ENCODE assay signal across 17 cellular contexts in genomic region chr6:15495375-15495901, GRCh38.
DNase-seq lines count a peak whose midpoint lies in the region; ATAC-seq, FAIRE-seq and TF ChIP-seq lines count a peak whose summit lies in the region.
"Had no signal": no experiment of that assay in that cellular context is flagged by ENCODE, and none has a peak within 500 bp of the region (broad histone marks: within the 10 kb centered on the region; RNA-seq: fewer than 3 reads in every experiment).

No MANE protein-coding gene starts in this region.

- H3K4me1 Mint-ChIP-seq in activated CD4-positive, alpha-beta T cell treated with anti-CD3 and anti-CD28 coated beads, Interleukin-2, amount 10 ng/mL, durations not matched to agents 24 days and 14 days, result peaks cover 29% of the 10 kb centered on the region
- peaks cover 16% of the 10 kb centered on the region for H3K4me1 Mint-ChIP-seq in astrocyte (ENCODE audit: low read depth, unreplicated experiment)

- peaks cover 78% of the 10 kb centered on the region for H4K20me1 ChIP-seq in astrocyte (ENCODE audit: insufficient read depth, low read length)

- H3K27ac Mint-ChIP-seq in activated CD4-positive, alpha-beta T cell treated with anti-CD3 and anti-CD28 coated beads, Interleukin-2, amount 10 ng/mL, durations not matched to agents 24 days and 14 days, result peak overlapping the region; percentile 45
- H3K27ac Mint-ChIP-seq in astrocyte (ENCODE audit: unreplicated experiment), result peak overlapping the region; percentile 2

- H3K4me3 Mint-ChIP-seq in activated CD4-positive, alpha-beta T cell treated with anti-CD3 and anti-CD28 coated beads, Interleukin-2, amount 10 ng/mL, durations not matched to agents 24 days and 14 days, result no peak overlapping the region
- H3K4me3 Mint-ChIP-seq in astrocyte (ENCODE audit: unreplicated experiment), result no peak overlapping the region
- H3K4me3 Mint-ChIP-seq: activated naive CD4-positive, alpha-beta T cell treated with anti-CD3 and anti-CD28 coated beads, Interleukin-2, amount 10 ng/mL, durations not matched to agents 7 days and 5 days had no signal

- H3K36me3 ChIP-seq in astrocyte (ENCODE audit: insufficient read depth, low read length) (peaks cover 2% of the 10 kb centered on the region), uterus (no peaks in the 10 kb centered on the region)

- no peak overlapping the region for H3K27ac ChIP-seq in astrocyte (ENCODE audit: low read depth, low read length)
- no peak overlapping the region for H3K27ac ChIP-seq in uterus
- H3K27ac ChIP-seq: thoracic aorta had no signal

- H3K36me3 Mint-ChIP-seq in activated CD4-positive, alpha-beta T cell treated with anti-CD3 and anti-CD28 coated beads, Interleukin-2, amount 10 ng/mL, durations not matched to agents 24 days and 14 days (ENCODE audit: low read depth), result peaks cover 51% of the 10 kb centered on the region
- H3K36me3 Mint-ChIP-seq in astrocyte (ENCODE audit: low read depth, unreplicated experiment), result peaks cover 20% of the 10 kb centered on the region

- H3K4me1 ChIP-seq in astrocyte (ENCODE audit: insufficient read depth, low read length) (no peaks in the 10 kb centered on the region), uterus (peaks cover 5 to 10% of the 10 kb centered on the region in 2 donors)

- no peak overlapping the region for H3K4me2 ChIP-seq in astrocyte (ENCODE audit: low read length)

- no peaks in the 10 kb centered on the region for H3K9me3 Mint-ChIP-seq in activated CD4-positive, alpha-beta T cell treated with anti-CD3 and anti-CD28 coated beads, Interleukin-2, amount 10 ng/mL, durations not matched to agents 24 days and 14 days
- H3K9me3 Mint-ChIP-seq in astrocyte (ENCODE audit: unreplicated experiment), result no peaks in the 10 kb centered on the region
- H3K9me3 Mint-ChIP-seq: activated naive CD4-positive, alpha-beta T cell treated with anti-CD3 and anti-CD28 coated beads, Interleukin-2, amount 10 ng/mL, durations not matched to agents 7 days and 5 days had no signal

- no peak for TF ChIP-seq POLR2A in uterus (IDR thresholded peaks at IDR 0.05)

- H3K4me3 ChIP-seq in astrocyte (ENCODE audit: insufficient read depth, low read depth, low read length) (no peak overlapping the region), uterus (no peak overlapping the region)
- H3K4me3 ChIP-seq: GM12878, thoracic aorta had no signal

- intact Hi-C loops in activated CD4-positive, alpha-beta T cell treated with anti-CD3 and anti-CD28 coated beads, Interleukin-2, amount 10 ng/mL, durations not matched to agents 24 days and 14 days (cut with micrococcal nuclease), result no loop called here
- intact Hi-C loops in cardiac septum (cut with DNase I) (loop anchor here (5.0 to 10.0 kb wide), 2 partner anchors 248 to 611 kb away; partner anchors contain the start of gene JARID2), sciatic nerve (cut with DNase I) (loop anchor here (10.0 kb wide), 1 partner anchor 1281 kb away; no protein-coding TSS in a partner anchor), uterus (cut with DNase I; ENCODE audit: low total_unique reads) (loop anchor here (10.0 kb wide), 1 partner anchor 261 kb away; no protein-coding TSS in a partner anchor)

- H3K27me3 ChIP-seq in astrocyte (ENCODE audit: insufficient read depth, low read length) (no peaks in the 10 kb centered on the region), uterus (no peaks in the 10 kb centered on the region)

- no peaks in the 10 kb centered on the region for H3K27me3 Mint-ChIP-seq in activated CD4-positive, alpha-beta T cell treated with anti-CD3 and anti-CD28 coated beads, Interleukin-2, amount 10 ng/mL, durations not matched to agents 24 days and 14 days
- no peaks in the 10 kb centered on the region for H3K27me3 Mint-ChIP-seq in astrocyte (ENCODE audit: low read depth, unreplicated experiment)
- H3K27me3 Mint-ChIP-seq: activated naive CD4-positive, alpha-beta T cell treated with anti-CD3 and anti-CD28 coated beads, Interleukin-2, amount 10 ng/mL, durations not matched to agents 7 days and 5 days had no signal

- H2AFZ ChIP-seq in astrocyte (ENCODE audit: low read depth, low read length), result no peak overlapping the region

- FAIRE-seq in astrocyte (lab: Jason Lieb, UNC), result no peak
- FAIRE-seq: endometrium, GM12878, TTC549 had no signal

- H3K9ac ChIP-seq in astrocyte (ENCODE audit: low read length), result no peak overlapping the region

- H3K79me2 ChIP-seq in astrocyte (ENCODE audit: insufficient read depth, low read length), result peaks cover 19% of the 10 kb centered on the region

- TF ChIP-seq CTCF in astrocyte (IDR thresholded peaks at IDR 0.05; ENCODE audit: insufficient read depth, low read depth, low read length), result no peak
- no peak for TF ChIP-seq CTCF in uterus (IDR thresholded peaks at IDR 0.05)

- no peak for DNase-seq in activated CD4-positive, alpha-beta T cell treated with anti-CD3 and anti-CD28 coated beads, Interleukin-2, amount 10 ng/mL, durations not matched to agents 24 days and 14 days
- no peak for DNase-seq in activated CD4-positive, alpha-beta T cell treated with anti-CD3 and anti-CD28 coated beads for 1 hour
- DNase-seq in astrocyte (ENCODE audit: low read depth), result no peak
- DNase-seq in cardiac septum (ENCODE audit: low spot score), result peak; percentile 80
- no peak for DNase-seq in sciatic nerve (ENCODE audit: low spot score)
- no peak for DNase-seq in uterus
- DNase-seq: activated naive CD4-positive, alpha-beta T cell treated with anti-CD3 and anti-CD28 coated beads, Interleukin-2, amount 10 ng/mL, durations not matched to agents 7 days and 5 days; caudate nucleus; KG1; kidney glomerular epithelial cell; NCI-H1105 treated with DMSO at 0.1 percent for 48 hours had no signal

- peak; percentile 53 for ATAC-seq in sciatic nerve
- ATAC-seq in HG02938 (IDR thresholded peaks at IDR 0.05; ENCODE audit: unreplicated experiment), result no peak
- ATAC-seq in HG03378 (IDR thresholded peaks at IDR 0.05; ENCODE audit: unreplicated experiment), result no peak
- ATAC-seq: GM12878 had no signal

- H3K9me3 ChIP-seq in astrocyte (ENCODE audit: insufficient read depth, low read depth, low read length), result no peaks in the 10 kb centered on the region
- no peaks in the 10 kb centered on the region for H3K9me3 ChIP-seq in uterus
- H3K9me3 ChIP-seq: thoracic aorta had no signal
